Comparison of ENCODE assay signal across 24 cellular contexts in genomic region chr1:119778886-119779560, GRCh38. TPM values are rescaled to one million over a fixed set of nuclear protein-coding genes. Genes with fewer than 3 reads are reported as not detected.
DNase-seq lines count a peak whose midpoint lies in the region; ATAC-seq and TF ChIP-seq lines count a peak whose summit lies in the region.
"Had no signal": no experiment of that assay in that cellular context is flagged by ENCODE, and none has a peak within 500 bp of the region (broad histone marks: within the 10 kb centered on the region; RNA-seq: fewer than 3 reads in every experiment).

No MANE protein-coding gene starts in this region.

- DNase-seq in activated T-cell treated with anti-CD3 and anti-CD28 coated beads, Interleukin-2, amount 50 U/mL, for 72 hours: no peak
- no peak for DNase-seq in activated T-cell treated with anti-CD3 and anti-CD28 coated beads, Interleukin-2, amount 50 U/mL, for 24 hours
- DNase-seq in hepatocyte (ENCODE audit: low spot score) (no peak), nephron progenitor cell (no peak), OCI-M2 (lab: John Stamatoyannopoulos, UW; ENCODE audit: unreplicated experiment) (no peak)
- DNase-seq: activated naive CD8-positive, alpha-beta T cell treated with anti-CD3 and anti-CD28 coated beads for 36 hours; COR-L47; effector CD8-positive, alpha-beta T cell; left lung; NCI-H2081; Right ventricle myocardium superior; stimulated activated CD4-positive, alpha-beta T cell treated with anti-CD3 and anti-CD28 coated beads, Interleukin-4, amount 100 ng/mL, for 1 hour; stimulated activated naive CD4-positive, alpha-beta T cell had no signal

- H3K4me3 Mint-ChIP-seq in activated T-cell treated with anti-CD3 and anti-CD28 coated beads, Interleukin-2, amount 50 U/mL, for 72 hours: no peak overlapping the region
- no peak overlapping the region for H3K4me3 Mint-ChIP-seq in activated T-cell treated with anti-CD3 and anti-CD28 coated beads, Interleukin-2, amount 50 U/mL, for 24 hours
- no peak overlapping the region for H3K4me3 Mint-ChIP-seq in nephron progenitor cell
- H3K4me3 Mint-ChIP-seq: activated naive CD8-positive, alpha-beta T cell treated with anti-CD3 and anti-CD28 coated beads for 36 hours had no signal

- H3K27me3 Mint-ChIP-seq in activated T-cell treated with anti-CD3 and anti-CD28 coated beads, Interleukin-2, amount 50 U/mL, for 72 hours (ENCODE audit: low read depth): peaks cover 33% of the 10 kb centered on the region
- H3K27me3 Mint-ChIP-seq in activated T-cell treated with anti-CD3 and anti-CD28 coated beads, Interleukin-2, amount 50 U/mL, for 24 hours: peaks cover 8% of the 10 kb centered on the region
- H3K27me3 Mint-ChIP-seq in nephron progenitor cell (ENCODE audit: low read depth, poor library complexity): peaks cover 10% of the 10 kb centered on the region

- H3K9me3 ChIP-seq in hepatocyte (ENCODE audit: low read depth): no peaks in the 10 kb centered on the region
- H3K9me3 ChIP-seq: left lung, thoracic aorta had no signal

- H3K27ac ChIP-seq in hepatocyte: peak overlapping the region; percentile 86
- H3K27ac ChIP-seq: thoracic aorta had no signal

- no peaks in the 10 kb centered on the region for H3K9me2 ChIP-seq in hepatocyte (replicated peaks; ENCODE audit: insufficient read depth)

- no peak for TF ChIP-seq CTCF in hepatocyte (IDR thresholded peaks at IDR 0.05; ENCODE audit: poor library complexity)
- TF ChIP-seq CTCF in nephron progenitor cell (IDR thresholded peaks at IDR 0.05): no peak

- H3K4me1 ChIP-seq in hepatocyte (ENCODE audit: insufficient read depth): peaks cover 47% of the 10 kb centered on the region

- H3K9me3 Mint-ChIP-seq in activated T-cell treated with anti-CD3 and anti-CD28 coated beads, Interleukin-2, amount 50 U/mL, for 72 hours: no peaks in the 10 kb centered on the region
- H3K9me3 Mint-ChIP-seq in activated T-cell treated with anti-CD3 and anti-CD28 coated beads, Interleukin-2, amount 50 U/mL, for 24 hours: no peaks in the 10 kb centered on the region
- H3K9me3 Mint-ChIP-seq in nephron progenitor cell: peaks cover 4% of the 10 kb centered on the region
- H3K9me3 Mint-ChIP-seq: activated naive CD8-positive, alpha-beta T cell treated with anti-CD3 and anti-CD28 coated beads for 36 hours had no signal

- H3K4me1 Mint-ChIP-seq in activated T-cell treated with anti-CD3 and anti-CD28 coated beads, Interleukin-2, amount 50 U/mL, for 72 hours (ENCODE audit: low read depth): peaks cover 11% of the 10 kb centered on the region
- H3K4me1 Mint-ChIP-seq in activated T-cell treated with anti-CD3 and anti-CD28 coated beads, Interleukin-2, amount 50 U/mL, for 24 hours (ENCODE audit: low read depth): peaks cover 8% of the 10 kb centered on the region
- peaks cover 48% of the 10 kb centered on the region for H3K4me1 Mint-ChIP-seq in nephron progenitor cell

- no peak for ATAC-seq in activated T-cell treated with anti-CD3 and anti-CD28 coated beads, Interleukin-2, amount 50 U/mL, for 72 hours (replicated peaks in 1 of 2)
- ATAC-seq in GM21825 (IDR thresholded peaks at IDR 0.05; ENCODE audit: unreplicated experiment): no peak
- no peak for ATAC-seq in HG03159 (IDR thresholded peaks at IDR 0.05; ENCODE audit: unreplicated experiment)
- ATAC-seq in activated CD4-positive, CD25-positive, alpha-beta regulatory T cell treated with anti-CD3 and anti-CD28 coated beads, Interleukin-2, amount 50 U/mL, for 24 hours: no peak

- H3K4me3 ChIP-seq in hepatocyte: no peak overlapping the region
- H3K4me3 ChIP-seq: left lung, thoracic aorta had no signal

- no peaks in the 10 kb centered on the region for H4K20me1 ChIP-seq in hepatocyte (ENCODE audit: insufficient read depth, poor library complexity, severe bottlenecking)

- peak overlapping the region; percentile 64 for H3K4me2 ChIP-seq in hepatocyte

- H3K36me3 Mint-ChIP-seq in activated T-cell treated with anti-CD3 and anti-CD28 coated beads, Interleukin-2, amount 50 U/mL, for 72 hours (ENCODE audit: insufficient read depth in 2 of 2): no peaks in the 10 kb centered on the region
- no peaks in the 10 kb centered on the region for H3K36me3 Mint-ChIP-seq in activated T-cell treated with anti-CD3 and anti-CD28 coated beads, Interleukin-2, amount 50 U/mL, for 24 hours (ENCODE audit: low read depth)
- no peaks in the 10 kb centered on the region for H3K36me3 Mint-ChIP-seq in nephron progenitor cell (ENCODE audit: low read depth)
- H3K36me3 Mint-ChIP-seq: activated naive CD8-positive, alpha-beta T cell treated with anti-CD3 and anti-CD28 coated beads for 36 hours had no signal

- H3K36me3 ChIP-seq in hepatocyte (replicated peaks; ENCODE audit: insufficient read depth, low read depth): no peaks in the 10 kb centered on the region
- H3K36me3 ChIP-seq: left lung, thoracic aorta had no signal

- H3K79me2 ChIP-seq in hepatocyte: no peaks in the 10 kb centered on the region

- 77% methylated on average over 12 of the region's 13 CpGs for WGBS in hepatocyte (ENCODE audit: low lambda C conversion rate, missing lambda C conversion rate)

- H2AFZ ChIP-seq in hepatocyte: peak overlapping the region; percentile 3

- no peaks in the 10 kb centered on the region for H3K27me3 ChIP-seq in hepatocyte
- H3K27me3 ChIP-seq: left lung had no signal

- peak overlapping the region; percentile 38 for H3K27ac Mint-ChIP-seq in activated T-cell treated with anti-CD3 and anti-CD28 coated beads, Interleukin-2, amount 50 U/mL, for 72 hours
- no peak overlapping the region for H3K27ac Mint-ChIP-seq in activated T-cell treated with anti-CD3 and anti-CD28 coated beads, Interleukin-2, amount 50 U/mL, for 24 hours
- H3K27ac Mint-ChIP-seq in nephron progenitor cell: peak overlapping the region; percentile 24
- H3K27ac Mint-ChIP-seq: activated naive CD8-positive, alpha-beta T cell treated with anti-CD3 and anti-CD28 coated beads for 36 hours had no signal

RNA-seq across cellular contexts. Expression of gene HMGCS2, which starts 10.3 kb away (rescaled TPM):
- not detected for total RNA-seq in activated T-cell treated with anti-CD3 and anti-CD28 coated beads, Interleukin-2, amount 50 U/mL, for 72 hours
- 188 and 207 TPM in 2 replicates for total RNA-seq in hepatocyte
- polyA plus RNA-seq in hepatocyte: 119 and 167 TPM in 2 replicates
- total RNA-seq: A673; activated CD8-positive, alpha-beta memory T cell treated with anti-CD3 and anti-CD28 coated beads for 36 hours; activated naive CD8-positive, alpha-beta T cell treated with anti-CD3 and anti-CD28 coated beads for 36 hours; chondrocyte; mononuclear cell; OCI-LY7 had no signal
- polyA plus RNA-seq: BJ had no signal

RNA-seq across cellular contexts. Expression of gene REG4, which starts 32.2 kb away (rescaled TPM):
- 1 to 10 TPM; 4.9 to 5.8 TPM for total RNA-seq in activated T-cell treated with anti-CD3 and anti-CD28 coated beads, Interleukin-2, amount 50 U/mL, for 72 hours
- total RNA-seq in hepatocyte: 103 and 106 TPM in 2 replicates
- polyA plus RNA-seq in hepatocyte: 79.4 and 111 TPM in 2 replicates
- total RNA-seq: A673, chondrocyte, esophagus mucosa, left lung, OCI-LY7, Right ventricle myocardium superior had no signal
- polyA plus RNA-seq: BJ had no signal

Comparison
In these comparisons a context has a peak if more than half of its experiments do, and no peak if none do; other contexts are left out.
1. RNA of gene HMGCS2, which starts 10.3 kb away (total RNA-seq): 188 to 207 TPM in hepatocyte; not detected in activated T-cell treated with anti-CD3 and anti-CD28 coated beads, Interleukin-2, amount 50 U/mL, for 72 hours; every median in the first group is over 100 times any median in the second.
2. RNA of gene REG4, which starts 32.2 kb away (total RNA-seq): 103 to 106 TPM in hepatocyte; 4.9 to 5.8 TPM in activated T-cell treated with anti-CD3 and anti-CD28 coated beads, Interleukin-2, amount 50 U/mL, for 72 hours; every median in the first group is over 10 times any median in the second.